Comparison of ENCODE assay signal across 13 cellular contexts in genomic region chr2:189408294-189408693, GRCh38. TPM values are rescaled to one million over a fixed set of nuclear protein-coding genes. Genes with fewer than 3 reads are reported as not detected.
DNase-seq lines count a peak whose midpoint lies in the region; ATAC-seq, FAIRE-seq and TF ChIP-seq lines count a peak whose summit lies in the region.
"Had no signal": no experiment of that assay in that cellular context is flagged by ENCODE, and none has a peak within 500 bp of the region (broad histone marks: within the 10 kb centered on the region; RNA-seq: fewer than 3 reads in every experiment).

No MANE protein-coding gene starts in this region.

- DNase-seq in IMR-90 (peak; percentile 18), astrocyte (ENCODE audit: low read depth) (peak; percentile 8), lower lobe of right lung (no peak), tibial nerve (ENCODE audit: low spot score in 2 of 2) (no peak), KBM-7 (no peak), prostate gland (ENCODE audit: low spot score) (no peak)
- DNase-seq: activated CD4-positive, alpha-beta T cell treated with anti-CD3 and anti-CD28 coated beads, Interleukin-2, amount 50 U/mL, for 1 hour; body of pancreas; NCI-H226; stimulated activated CD4-positive, alpha-beta T cell treated with anti-CD3 and anti-CD28 coated beads, Interleukin-4, amount 100 ng/mL, for 24 hours; stimulated activated naive CD8-positive, alpha-beta T cell treated with anti-CD3 and anti-CD28 coated beads, Interleukin-15, Interleukin-2, amounts not matched to agents 100 U/mL and 50 U/mL, for 24 hours had no signal

- ATAC-seq in IMR-90 (ENCODE audit: low read depth) (no peak), lower lobe of right lung (no peak), GM18861 (IDR thresholded peaks at IDR 0.05; ENCODE audit: unreplicated experiment) (no peak)
- ATAC-seq: body of pancreas; stimulated activated naive CD8-positive, alpha-beta T cell treated with anti-CD3 and anti-CD28 coated beads, Interleukin-15, Interleukin-2, amounts not matched to agents 100 U/mL and 50 U/mL, for 24 hours had no signal

- BruUV-seq in IMR-90 (replicated peaks; lab: Mats Ljungman, UMichigan), result no TSS peak

- peak overlapping the region; percentile 58; the same call in 1 of the 2 replicates for H3K56ac ChIP-seq in IMR-90 (ENCODE audit: extremely low read depth, insufficient read depth, low read length)

- peak overlapping the region; percentile 67; the same call in 1 of the 2 replicates for H4K91ac ChIP-seq in IMR-90 (ENCODE audit: insufficient read depth, low read depth, low read length)

- H2AFZ ChIP-seq in IMR-90 (replicated peaks; ENCODE audit: low read length, poor library complexity), result no peak overlapping the region
- H2AFZ ChIP-seq in astrocyte (ENCODE audit: low read depth, low read length), result no peak overlapping the region

- intact Hi-C loops in IMR-90 (cut with micrococcal nuclease) (loop anchor here (1.0 kb wide), 1 partner anchor 39 kb away; no protein-coding TSS in a partner anchor), lower lobe of right lung (cut with DNase I) (loop anchor here (10.0 kb wide), 1 partner anchor 313 kb away; no protein-coding TSS in a partner anchor), prostate gland (cut with DNase I) (no loop called here)

- H2AK5ac ChIP-seq in IMR-90 (ENCODE audit: low read depth, low read length), result peak overlapping the region; percentile 89

- no peak for TF ChIP-seq POLR2A in IMR-90 (IDR thresholded peaks at IDR 0.05; ENCODE audit: low read depth, low read length)
- TF ChIP-seq POLR2A in tibial nerve (IDR thresholded peaks at IDR 0.05), result no peak
- no peak for TF ChIP-seq POLR2A in prostate gland (IDR thresholded peaks at IDR 0.05)

- CTCF ChIA-PET in IMR-90 (lab: Yijun Ruan, JAX), result interaction anchor here (1.0 kb wide), 1 partner anchor 13 kb away, joined by 3 read pairs; no protein-coding TSS in a partner anchor

- H4K5ac ChIP-seq in IMR-90 (ENCODE audit: low read depth, low read length), result peak overlapping the region; percentile 75

- no peaks in the 10 kb centered on the region for H3K9me3 ChIP-seq in IMR-90 (ENCODE audit: control insufficient read depth, insufficient read depth, low read length)
- no peaks in the 10 kb centered on the region for H3K9me3 ChIP-seq in astrocyte (ENCODE audit: insufficient read depth, low read depth, low read length)
- H3K9me3 ChIP-seq in lower lobe of right lung, result no peaks in the 10 kb centered on the region
- H3K9me3 ChIP-seq in tibial nerve, result no peaks in the 10 kb centered on the region
- H3K9me3 ChIP-seq in prostate gland, result no peaks in the 10 kb centered on the region
- H3K9me3 ChIP-seq: body of pancreas had no signal

- peak overlapping the region; percentile 49 for H3K14ac ChIP-seq in IMR-90 (replicated peaks; ENCODE audit: low read depth, low read length)

- peak overlapping the region; percentile 78 for H3K27ac Mint-ChIP-seq in astrocyte (ENCODE audit: unreplicated experiment)
- H3K27ac Mint-ChIP-seq: activated T-helper 2 cell treated with anti-CD3 and anti-CD28 coated beads, Interferon-gamma antibody, Interleukin-2, Interleukin-4, amounts not matched to agents 10 μg/mL and 5 μg/mL and 100 μg/mL, durations not matched to agents 14 hours and 24 hours and 36 hours had no signal

- peaks cover 38% of the 10 kb centered on the region for H3K4me1 Mint-ChIP-seq in astrocyte (ENCODE audit: low read depth, unreplicated experiment)

- TF ChIP-seq RAD21 in IMR-90 (IDR thresholded peaks at IDR 0.05; ENCODE audit: low read length), result no peak

- H3K4me1 ChIP-seq in IMR-90 (ENCODE audit: control insufficient read depth, insufficient read depth, low read length), result peaks cover 13% of the 10 kb centered on the region
- H3K4me1 ChIP-seq in astrocyte (ENCODE audit: insufficient read depth, low read length), result peaks cover 39% of the 10 kb centered on the region
- no peaks in the 10 kb centered on the region for H3K4me1 ChIP-seq in lower lobe of right lung
- peaks cover 0 to 31% (median 0%) of the 10 kb centered on the region in 4 donors for H3K4me1 ChIP-seq in tibial nerve
- no peaks in the 10 kb centered on the region for H3K4me1 ChIP-seq in prostate gland (replicated peaks)

- H3K27me3 ChIP-seq in IMR-90 (ENCODE audit: control insufficient read depth, insufficient read depth, low read length) (no peaks in the 10 kb centered on the region), astrocyte (ENCODE audit: insufficient read depth, low read length) (no peaks in the 10 kb centered on the region), lower lobe of right lung (ENCODE audit: low read depth) (no peaks in the 10 kb centered on the region), tibial nerve (no peaks in the 10 kb centered on the region), prostate gland (replicated peaks; ENCODE audit: insufficient read depth) (no peaks in the 10 kb centered on the region)
- H3K27me3 ChIP-seq: body of pancreas had no signal

- H2BK15ac ChIP-seq in IMR-90 (ENCODE audit: low read depth, low read length), result peak overlapping the region; percentile 92; the same call in 2 of the 3 replicates

- H3K9me3 Mint-ChIP-seq in astrocyte (ENCODE audit: unreplicated experiment), result no peaks in the 10 kb centered on the region
- H3K9me3 Mint-ChIP-seq: activated T-helper 2 cell treated with anti-CD3 and anti-CD28 coated beads, Interferon-gamma antibody, Interleukin-2, Interleukin-4, amounts not matched to agents 10 μg/mL and 5 μg/mL and 100 μg/mL, durations not matched to agents 14 hours and 24 hours and 36 hours had no signal

- H3K9me1 ChIP-seq in IMR-90 (ENCODE audit: insufficient read depth, low read length), result no peaks in the 10 kb centered on the region

- H3K4me2 ChIP-seq in IMR-90 (ENCODE audit: low read depth, low read length) (peak overlapping the region; percentile 98; the same call in 1 of the 2 replicates), astrocyte (ENCODE audit: low read length) (peak overlapping the region; percentile 66)

- H3K79me2 ChIP-seq in astrocyte (ENCODE audit: insufficient read depth, low read length), result no peaks in the 10 kb centered on the region

- H3K9ac ChIP-seq in IMR-90 (ENCODE audit: low read depth, low read length) (peak overlapping the region; percentile 91; the same call in 1 of the 2 replicates), astrocyte (ENCODE audit: low read length) (peak overlapping the region; percentile 76)

- dilution Hi-C loops in IMR-90 (cut with HindIII; ENCODE audit: low sequenced_read_pairs, unreplicated experiment), result no loop called here

- H4K8ac ChIP-seq in IMR-90 (ENCODE audit: low read depth in 2 of 2, low read length in 2 of 2), result peak overlapping the region; percentile 85 to 87

- POLR2A ChIA-PET in IMR-90 (lab: Charles Lee; ENCODE audit: unreplicated experiment), result no interaction called here

- no peak overlapping the region for H3K4me3 Mint-ChIP-seq in astrocyte (ENCODE audit: unreplicated experiment)

- H3K36me3 Mint-ChIP-seq in astrocyte (ENCODE audit: low read depth, unreplicated experiment), result peaks cover 2% of the 10 kb centered on the region

- peaks cover 0 to 6% of the 10 kb centered on the region in 2 experiments; a peak in 1 of 4 replicates for H3K79me1 ChIP-seq in IMR-90 (ENCODE audit: low read depth in 1 of 2, low read length in 2 of 2)

- peak overlapping the region; percentile 100 for H3K18ac ChIP-seq in IMR-90 (ENCODE audit: low read depth, low read length)

- no peaks in the 10 kb centered on the region for H3K27me3 Mint-ChIP-seq in astrocyte (ENCODE audit: low read depth, unreplicated experiment)

- H3K4me3 ChIP-seq in IMR-90 (ENCODE audit: insufficient read depth, low read depth, low read length) (no peak overlapping the region), astrocyte (ENCODE audit: insufficient read depth, low read depth, low read length) (no peak overlapping the region), lower lobe of right lung (no peak overlapping the region), tibial nerve (no peak overlapping the region), prostate gland (no peak overlapping the region)
- H3K4me3 ChIP-seq: body of pancreas had no signal

- no CpG with 5 or more reads among the region's 1 CpG for WGBS in IMR-90 (ENCODE audit: extremely low coverage in 2 of 2, insufficient read length in 1 of 2), 2 experiments
- WGBS in tibial nerve, 2 donors, result 86 to 93% methylated on average over 1 of the region's 1 CpG
- 76% methylated on average over 1 of the region's 1 CpG for WGBS in prostate gland

- no peak overlapping the region for H2AK9ac ChIP-seq in IMR-90 (replicated peaks; ENCODE audit: low read depth, low read length, poor library complexity)

- no peak for TF ChIP-seq CTCF in IMR-90 (conservative IDR thresholded peaks at IDR 0.05; ENCODE audit: low read depth, low read length)
- TF ChIP-seq CTCF in astrocyte (IDR thresholded peaks at IDR 0.05; ENCODE audit: insufficient read depth, low read depth, low read length), result no peak
- TF ChIP-seq CTCF in lower lobe of right lung (IDR thresholded peaks at IDR 0.05), result no peak
- TF ChIP-seq CTCF in tibial nerve (IDR thresholded peaks at IDR 0.05), result no peak
- TF ChIP-seq CTCF in prostate gland (IDR thresholded peaks at IDR 0.05), result no peak

- H4K20me1 ChIP-seq in IMR-90 (ENCODE audit: insufficient read depth, low read length) (no peaks in the 10 kb centered on the region), astrocyte (ENCODE audit: insufficient read depth, low read length) (no peaks in the 10 kb centered on the region)

- H3K4ac ChIP-seq in IMR-90 (ENCODE audit: low read depth, low read length), result peak overlapping the region; percentile 78; the same call in 1 of the 2 replicates

- peak overlapping the region; percentile 87; the same call in 1 of the 2 replicates for H3K23ac ChIP-seq in IMR-90 (ENCODE audit: low read depth, low read length)

- H3K36me3 ChIP-seq in IMR-90 (ENCODE audit: control insufficient read depth, insufficient read depth, low read length) (no peaks in the 10 kb centered on the region), astrocyte (ENCODE audit: insufficient read depth, low read length) (no peaks in the 10 kb centered on the region), lower lobe of right lung (no peaks in the 10 kb centered on the region), tibial nerve (no peaks in the 10 kb centered on the region), prostate gland (no peaks in the 10 kb centered on the region)

- peak overlapping the region; percentile 97 for H3K27ac ChIP-seq in IMR-90 (ENCODE audit: insufficient read depth, low read length)
- peak overlapping the region; percentile 88 for H3K27ac ChIP-seq in astrocyte (ENCODE audit: low read depth, low read length)
- H3K27ac ChIP-seq in lower lobe of right lung, result peak overlapping the region; percentile 64
- H3K27ac ChIP-seq in tibial nerve, result peak overlapping the region in 3 of 4 donors; percentile 30 to 65 (median 59)
- no peak overlapping the region for H3K27ac ChIP-seq in prostate gland

- FAIRE-seq in astrocyte (lab: Jason Lieb, UNC), result no peak

- H2BK120ac ChIP-seq in IMR-90 (ENCODE audit: low read depth, low read length), result peak overlapping the region; percentile 95

- in situ Hi-C loops in IMR-90 (cut with MboI; ENCODE audit: low sequenced_read_pairs) (loop anchor here (10.0 to 25.0 kb wide), 2 partner anchors 113 to 1096 kb away; no protein-coding TSS in a partner anchor), KBM-7 (cut with MboI; ENCODE audit: low pct_unique_long_range_greater_than_20kb, low sequenced_read_pairs) (no loop called here)

- peak overlapping the region; percentile 97 for H2BK5ac ChIP-seq in IMR-90 (ENCODE audit: low read depth, low read length, poor library complexity, severe bottlenecking)

- peak overlapping the region; percentile 95 for H2BK20ac ChIP-seq in IMR-90 (ENCODE audit: low read depth, low read length)

- TF ChIP-seq EP300 in tibial nerve (IDR thresholded peaks at IDR 0.05), result no peak

RNA-seq across cellular contexts. Expression of gene WDR75, which starts 33.0 kb away (rescaled TPM):
- total RNA-seq in IMR-90 (2012; rRNA removed), result 52.2 and 56.9 TPM in 2 replicates
- 17.6 and 21.7 TPM in 2 replicates for polyA plus RNA-seq in IMR-90 (2012; rRNA removed)
- polyA plus RNA-seq in IMR-90 (2012; cell fraction: cytosol; rRNA removed), result 4.6 and 4.9 TPM in 2 replicates
- polyA plus RNA-seq in IMR-90 (2012; cell fraction: nucleus; rRNA removed; ENCODE audit: low replicate concordance), result 8.3 and 53.6 TPM in 2 replicates
- 38.9 and 39.5 TPM in 2 replicates for total RNA-seq in astrocyte
- total RNA-seq in lower lobe of right lung, result 21.1 TPM
- total RNA-seq in tibial nerve, result 10 to 100 TPM; 24.1 to 46.0 (median 37.5) TPM
- total RNA-seq in prostate gland, result 10 to 100 TPM; 15.3 to 30.7 TPM

Comparison
In these comparisons a context has a peak if more than half of its experiments do, and no peak if none do; other contexts are left out.
1. DNase-seq: peak in IMR-90 (single experiment) and astrocyte (single experiment); none in lower lobe of right lung (single experiment), tibial nerve (0 of 2), KBM-7 (single experiment) and prostate gland (single experiment).
2. H3K27ac ChIP-seq: peak in IMR-90 (single experiment), astrocyte (single experiment), lower lobe of right lung (single experiment) and tibial nerve (3 of 4); none in prostate gland (0 of 2).